ENCODE assay signal across 25 cellular contexts in genomic region chr16:80620656-80621605, GRCh38.
DNase-seq lines count a peak whose midpoint lies in the region; ATAC-seq, FAIRE-seq and TF ChIP-seq lines count a peak whose summit lies in the region.
"Had no signal": no experiment of that assay in that cellular context is flagged by ENCODE, and none has a peak within 500 bp of the region (broad histone marks: within the 10 kb centered on the region; RNA-seq: fewer than 3 reads in every experiment).

No MANE protein-coding gene starts in this region.

- H2BK15ac ChIP-seq in H1 (ENCODE audit: low read length) = no peak overlapping the region

- no peak for ATAC-seq in activated CD8-positive, alpha-beta T cell treated with anti-CD3 and anti-CD28 coated beads, Interleukin-2, amount 10 ng/mL, durations not matched to agents 7 days and 5 days
- no peak for ATAC-seq in activated CD8-positive, alpha-beta T cell treated with anti-CD3 and anti-CD28 coated beads for 36 hours
- ATAC-seq: T-cell had no signal

- H3K9me3 ChIP-seq in H1 (ENCODE audit: insufficient read depth in 2 of 2, low read depth in 1 of 2, low read length in 1 of 2) (peaks cover 41 to 60% of the 10 kb centered on the region in 2 experiments), MG63 (no peaks in the 10 kb centered on the region)
- H3K9me3 ChIP-seq: SJCRH30 had no signal

- no peak overlapping the region for H4K5ac ChIP-seq in H1 (ENCODE audit: insufficient read length, low read depth, low read length)

- H2BK20ac ChIP-seq in H1 (ENCODE audit: low read length) = no peak overlapping the region

- no peaks in the 10 kb centered on the region for H3K4me1 ChIP-seq in H1 (replicated peaks in 1 of 4; ENCODE audit: control insufficient read depth in 3 of 4, insufficient read depth in 4 of 4, low read length in 3 of 4)
- H3K4me1 ChIP-seq: BLaER1 treated with 17β-estradiol and CSF1 and Interleukin-3, amounts not matched to agents 10 nM and 100 nM; SJCRH30 had no signal

- H3K79me2 ChIP-seq in H1 (ENCODE audit: control insufficient read depth in 1 of 2, insufficient read depth in 2 of 2, low read length in 2 of 2) = no peaks in the 10 kb centered on the region

- H4K8ac ChIP-seq in H1 (ENCODE audit: extremely low read depth, insufficient read depth, low read length) = peak overlapping the region; percentile 69

- H2BK5ac ChIP-seq in H1 (ENCODE audit: low read depth, low read length) = no peak overlapping the region

- H3K4me1 Mint-ChIP-seq in activated CD8-positive, alpha-beta T cell treated with anti-CD3 and anti-CD28 coated beads, Interleukin-2, amount 10 ng/mL, durations not matched to agents 7 days and 5 days (ENCODE audit: low read depth) = no peaks in the 10 kb centered on the region
- no peaks in the 10 kb centered on the region for H3K4me1 Mint-ChIP-seq in activated CD8-positive, alpha-beta T cell treated with anti-CD3 and anti-CD28 coated beads for 36 hours (ENCODE audit: low read depth)
- H3K4me1 Mint-ChIP-seq: CD4-positive, alpha-beta memory T cell; T-cell had no signal

- no peak overlapping the region for H3K4ac ChIP-seq in H1 (replicated peaks; ENCODE audit: insufficient read length, low read depth, low read length)

- H2BK120ac ChIP-seq in H1 (replicated peaks; ENCODE audit: low read depth, low read length) = no peak overlapping the region

- no peak overlapping the region for H3K18ac ChIP-seq in H1 (ENCODE audit: extremely low read depth, low read length)

- H3K4me3 ChIP-seq in H1 (ENCODE audit: extremely low read depth in 1 of 4, insufficient read depth in 2 of 4, low read depth in 3 of 4, low read length in 4 of 4) (no peak overlapping the region), MG63 (no peak overlapping the region)
- H3K4me3 ChIP-seq: BLaER1 treated with 17β-estradiol and CSF1 and Interleukin-3, amounts not matched to agents 10 nM and 100 nM; SJCRH30 had no signal

- no peak overlapping the region for H2AFZ ChIP-seq in H1 (ENCODE audit: low read length)

- H3K27ac Mint-ChIP-seq in activated CD8-positive, alpha-beta T cell treated with anti-CD3 and anti-CD28 coated beads, Interleukin-2, amount 10 ng/mL, durations not matched to agents 7 days and 5 days = no peak overlapping the region
- H3K27ac Mint-ChIP-seq in activated CD8-positive, alpha-beta T cell treated with anti-CD3 and anti-CD28 coated beads for 36 hours = no peak overlapping the region
- H3K27ac Mint-ChIP-seq: CD4-positive, alpha-beta memory T cell; H9; T-cell had no signal

- WGBS in H1 (ENCODE audit: extremely low coverage in 1 of 2, insufficient coverage in 1 of 2, insufficient read length in 1 of 2, insufficient replicate concordance in 2 of 2, low coverage in 1 of 2, low lambda C conversion rate in 2 of 2, missing lambda C conversion rate in 1 of 2), 2 experiments = 86% methylated on average over 19 of the region's 19 CpGs; no CpG with 5 or more reads in 1 of the 2 experiments

- intact Hi-C loops in activated CD8-positive, alpha-beta T cell treated with anti-CD3 and anti-CD28 coated beads for 36 hours (cut with micrococcal nuclease) = no loop called here

- POLR2A ChIA-PET in activated CD8-positive, alpha-beta T cell treated with anti-CD3 and anti-CD28 coated beads, Interleukin-2, amount 10 ng/mL, durations not matched to agents 7 days and 5 days (lab: Charles Lee) = no interaction called here
- POLR2A ChIA-PET in activated CD8-positive, alpha-beta T cell treated with anti-CD3 and anti-CD28 coated beads for 36 hours (lab: Charles Lee) = no interaction called here
- POLR2A ChIA-PET in H1 (lab: Charles Lee; ENCODE audit: partially characterized antibody) = no interaction called here

- H3K23ac ChIP-seq in H1 (ENCODE audit: insufficient read length) = no peak overlapping the region

- H3K23me2 ChIP-seq in H1 (ENCODE audit: low read depth, low read length) = no peaks in the 10 kb centered on the region

- TF ChIP-seq EP300 in H1 (IDR thresholded peaks at IDR 0.05; ENCODE audit: borderline replicate concordance in 1 of 2, low read depth in 2 of 2, low read length in 2 of 2) = no peak

- FAIRE-seq in H1 (lab: Jason Lieb, UNC) = no peak
- FAIRE-seq: RCC 7860 had no signal

- TF ChIP-seq RAD21 in H1 (IDR thresholded peaks at IDR 0.05 in 1 of 2, conservative IDR thresholded peaks at IDR 0.05 in 1 of 2; ENCODE audit: low read depth in 2 of 2, low read length in 2 of 2) = no peak

- H3K56ac ChIP-seq in H1 (replicated peaks; ENCODE audit: insufficient read length, low read depth, low read length) = no peak overlapping the region

- CTCF ChIA-PET in activated CD8-positive, alpha-beta T cell treated with anti-CD3 and anti-CD28 coated beads, Interleukin-2, amount 10 ng/mL, durations not matched to agents 7 days and 5 days (lab: Charles Lee) = no interaction called here
- CTCF ChIA-PET in activated CD8-positive, alpha-beta T cell treated with anti-CD3 and anti-CD28 coated beads for 36 hours (lab: Charles Lee) = no interaction called here
- CTCF ChIA-PET in H1 (lab: Charles Lee; ENCODE audit: partially characterized antibody) = no interaction called here

- peaks cover 6% of the 10 kb centered on the region for H3K27me3 Mint-ChIP-seq in activated CD8-positive, alpha-beta T cell treated with anti-CD3 and anti-CD28 coated beads, Interleukin-2, amount 10 ng/mL, durations not matched to agents 7 days and 5 days (ENCODE audit: low read depth)
- H3K27me3 Mint-ChIP-seq in activated CD8-positive, alpha-beta T cell treated with anti-CD3 and anti-CD28 coated beads for 36 hours = no peaks in the 10 kb centered on the region
- H3K27me3 Mint-ChIP-seq: CD4-positive, alpha-beta memory T cell; T-cell had no signal

- no peak for TF ChIP-seq CTCF in activated CD8-positive, alpha-beta T cell treated with anti-CD3 and anti-CD28 coated beads for 36 hours (IDR thresholded peaks at IDR 0.05)
- TF ChIP-seq CTCF in H1 (IDR thresholded peaks at IDR 0.05; ENCODE audit: control extremely low read depth in 1 of 3, insufficient read depth in 1 of 3, low read depth in 1 of 3, low read length in 3 of 3) = no peak

- H4K20me1 ChIP-seq in H1 (replicated peaks in 1 of 2; ENCODE audit: control insufficient read depth in 1 of 2, insufficient read depth in 2 of 2, low read length in 2 of 2) = no peaks in the 10 kb centered on the region

- no peak overlapping the region for H4K91ac ChIP-seq in H1 (replicated peaks; ENCODE audit: insufficient read length, low read length)

- peak; percentile 18 for DNase-seq in activated CD8-positive, alpha-beta T cell treated with anti-CD3 and anti-CD28 coated beads, Interleukin-2, amount 10 ng/mL, durations not matched to agents 7 days and 5 days
- DNase-seq in activated CD8-positive, alpha-beta T cell treated with anti-CD3 and anti-CD28 coated beads for 36 hours = no peak
- DNase-seq in H1 (ENCODE audit: low read depth in 1 of 2, low spot score in 2 of 2) (no peak), mesenteric fat pad (ENCODE audit: low spot score) (peak; percentile 73), MG63 (no peak), GDM1 (lab: John Stamatoyannopoulos, UW) (no peak), GF-D8 (lab: John Stamatoyannopoulos, UW) (no peak), GM19238 (ENCODE audit: insufficient read length, low spot score) (no peak)
- DNase-seq: 8988T; Caco-2; CD4-positive, alpha-beta memory T cell; DND-41; H9; KBM-7; NCI-H1092 treated with DMSO at 0.1 percent for 48 hours; NCI-H146; NCI-H2029; NCI-H345; NCI-H524; NCI-H774; SJCRH30; T-cell had no signal

- no peak overlapping the region for H3K27ac ChIP-seq in H1 (ENCODE audit: low read depth, low read length)
- H3K27ac ChIP-seq: BLaER1 treated with 17β-estradiol and CSF1 and Interleukin-3, amounts not matched to agents 10 nM and 100 nM; HL-60; SJCRH30 had no signal

- no peak overlapping the region for H2BK12ac ChIP-seq in H1 (ENCODE audit: low read depth, low read length)

- H3K9me3 Mint-ChIP-seq in activated CD8-positive, alpha-beta T cell treated with anti-CD3 and anti-CD28 coated beads, Interleukin-2, amount 10 ng/mL, durations not matched to agents 7 days and 5 days (ENCODE audit: insufficient read depth) = no peaks in the 10 kb centered on the region
- H3K9me3 Mint-ChIP-seq in activated CD8-positive, alpha-beta T cell treated with anti-CD3 and anti-CD28 coated beads for 36 hours = no peaks in the 10 kb centered on the region

- H3K36me3 Mint-ChIP-seq in activated CD8-positive, alpha-beta T cell treated with anti-CD3 and anti-CD28 coated beads, Interleukin-2, amount 10 ng/mL, durations not matched to agents 7 days and 5 days (ENCODE audit: low read depth) = peaks cover 9% of the 10 kb centered on the region
- no peaks in the 10 kb centered on the region for H3K36me3 Mint-ChIP-seq in activated CD8-positive, alpha-beta T cell treated with anti-CD3 and anti-CD28 coated beads for 36 hours (ENCODE audit: low read depth)

- no peaks in the 10 kb centered on the region for H3K36me3 ChIP-seq in H1 (ENCODE audit: control insufficient read depth in 2 of 4, insufficient read depth in 4 of 4, low read length in 3 of 4)
- no peaks in the 10 kb centered on the region for H3K36me3 ChIP-seq in MG63
- H3K36me3 ChIP-seq: SJCRH30 had no signal

- H3K79me1 ChIP-seq in H1 (ENCODE audit: low read depth, low read length) = no peaks in the 10 kb centered on the region

- no peak overlapping the region for H3K14ac ChIP-seq in H1 (ENCODE audit: insufficient read length)

- no peak overlapping the region for H2AK5ac ChIP-seq in H1 (ENCODE audit: low read depth, low read length)

- H3K9ac ChIP-seq in H1 (replicated peaks in 1 of 4; ENCODE audit: extremely low read depth in 1 of 4, low read depth in 3 of 4, low read length in 3 of 4) = no peak overlapping the region
- H3K9ac ChIP-seq: BLaER1 treated with 17β-estradiol and CSF1 and Interleukin-3, amounts not matched to agents 10 nM and 100 nM had no signal

- no peak overlapping the region for H3K4me2 ChIP-seq in H1 (ENCODE audit: insufficient read depth in 1 of 2, low read depth in 2 of 2, low read length in 2 of 2)
- H3K4me2 ChIP-seq: BLaER1 treated with 17β-estradiol and CSF1 and Interleukin-3, amounts not matched to agents 10 nM and 100 nM had no signal

- H3K27me3 ChIP-seq in H1 (replicated peaks in 1 of 4; ENCODE audit: control insufficient read depth in 3 of 4, extremely low read depth in 1 of 4, insufficient read depth in 3 of 4, low read length in 3 of 4) (no peaks in the 10 kb centered on the region), MG63 (no peaks in the 10 kb centered on the region)
- H3K27me3 ChIP-seq: BLaER1 treated with 17β-estradiol and CSF1 and Interleukin-3, amounts not matched to agents 10 nM and 100 nM; SJCRH30 had no signal

- H3K4me3 Mint-ChIP-seq in activated CD8-positive, alpha-beta T cell treated with anti-CD3 and anti-CD28 coated beads, Interleukin-2, amount 10 ng/mL, durations not matched to agents 7 days and 5 days = no peak overlapping the region
- H3K4me3 Mint-ChIP-seq in activated CD8-positive, alpha-beta T cell treated with anti-CD3 and anti-CD28 coated beads for 36 hours = no peak overlapping the region
- H3K4me3 Mint-ChIP-seq: CD4-positive, alpha-beta memory T cell; H9; T-cell had no signal

- TF ChIP-seq POLR2A in H1 (IDR thresholded peaks at IDR 0.05; ENCODE audit: control extremely low read depth in 1 of 2, low read depth in 2 of 2, low read length in 2 of 2) = no peak

TF ChIP-seq in H1, 55 proteins besides CTCF, POLR2A, EP300 and RAD21 (continues in another document):
- TF ChIP-seq JUN (IDR thresholded peaks at IDR 0.05; ENCODE audit: low read depth, low read length) (no peak), SIRT6 (IDR thresholded peaks at IDR 0.05; ENCODE audit: low read length) (no peak), BACH1 (IDR thresholded peaks at IDR 0.05; ENCODE audit: low read length) (no peak), EGR1 (IDR thresholded peaks at IDR 0.05; ENCODE audit: borderline replicate concordance, low read depth, low read length) (no peak)

Comparison
In these comparisons a context has a peak if more than half of its experiments do, and no peak if none do; other contexts are left out.
1. DNase-seq: peak in activated CD8-positive, alpha-beta T cell treated with anti-CD3 and anti-CD28 coated beads, Interleukin-2, amount 10 ng/mL, durations not matched to agents 7 days and 5 days (single experiment) and mesenteric fat pad (single experiment); none in activated CD8-positive, alpha-beta T cell treated with anti-CD3 and anti-CD28 coated beads for 36 hours (single experiment), H1 (0 of 2), MG63 (single experiment), GDM1 (single experiment), GF-D8 (single experiment) and GM19238 (single experiment).